In genomic region chr1:158026641-158027040, GRCh38 we compare ENCODE assay signal across 16 cellular contexts.
"Had no signal": no experiment of that assay in that cellular context is flagged by ENCODE, and none has a peak within 500 bp of the region (broad histone marks: within the 10 kb centered on the region; RNA-seq: fewer than 3 reads in every experiment).

No MANE protein-coding gene starts in this region.

- H3K9ac ChIP-seq: neural progenitor cell had no signal

- H2AFZ ChIP-seq: neural progenitor cell had no signal

- DNase-seq: activated CD4-positive, alpha-beta T cell treated with anti-CD3 and anti-CD28 coated beads, Interleukin-2, amount 50 U/mL, for 4 hours; activated CD4-positive, CD25-positive, alpha-beta regulatory T cell treated with anti-CD3 and anti-CD28 coated beads, Interleukin-2, amount 50 U/mL, for 72 hours; activated naive CD4-positive, alpha-beta T cell; activated naive CD8-positive, alpha-beta T cell treated with anti-CD3 and anti-CD28 coated beads, Interleukin-2, amount 50 U/mL, for 24 hours; activated T-cell treated with anti-CD3 and anti-CD28 coated beads for 4 hours; islet precursor cell; left lung; ovary; stimulated activated CD4-positive, alpha-beta T cell treated with anti-CD3 and anti-CD28 coated beads, Interleukin-12 subunit alpha, Interleukin-12 subunit beta, amount 100 ng/mL, for 4 hours; stimulated activated CD4-positive, alpha-beta T cell treated with anti-CD3 and anti-CD28 coated beads, Interleukin-2, amount 100 ng/mL, for 24 hours; stomach; thyroid gland had no signal

- H3K4me3 Mint-ChIP-seq: activated naive CD8-positive, alpha-beta T cell treated with anti-CD3 and anti-CD28 coated beads, Interleukin-2, amount 50 U/mL, for 24 hours; neural progenitor cell had no signal

- H3K27ac Mint-ChIP-seq: activated naive CD8-positive, alpha-beta T cell treated with anti-CD3 and anti-CD28 coated beads, Interleukin-2, amount 50 U/mL, for 24 hours had no signal

- H3K27ac ChIP-seq: cardiac muscle cell, neural progenitor cell, ovary had no signal

- H3K9me3 Mint-ChIP-seq: activated naive CD8-positive, alpha-beta T cell treated with anti-CD3 and anti-CD28 coated beads, Interleukin-2, amount 50 U/mL, for 24 hours; neural progenitor cell had no signal

- H3K36me3 ChIP-seq: cardiac muscle cell, left lung, ovary, thyroid gland had no signal

- H3K27me3 ChIP-seq: cardiac muscle cell, gastroesophageal sphincter, left lung, neural progenitor cell, ovary, stomach, thyroid gland had no signal

- H3K4me3 ChIP-seq: cardiac muscle cell, gastroesophageal sphincter, left lung, neural progenitor cell, ovary, stomach, thyroid gland had no signal

- H3K4me1 Mint-ChIP-seq: activated naive CD8-positive, alpha-beta T cell treated with anti-CD3 and anti-CD28 coated beads, Interleukin-2, amount 50 U/mL, for 24 hours had no signal

- ATAC-seq: activated naive CD8-positive, alpha-beta T cell treated with anti-CD3 and anti-CD28 coated beads, Interleukin-2, amount 50 U/mL, for 24 hours; gastroesophageal sphincter; sciatic nerve had no signal

- H3K9me3 ChIP-seq: gastroesophageal sphincter, left lung, ovary, stomach, thyroid gland had no signal
